Comparison of ENCODE assay signal across 8 cellular contexts in genomic region chr10:80468002-80468401, GRCh38. TPM values are rescaled to one million over a fixed set of nuclear protein-coding genes. Genes with fewer than 3 reads are reported as not detected.
A peak's percentile ranks its signal among the peaks of the same experiment; 100 is the strongest.
DNase-seq lines count a peak whose midpoint lies in the region; ATAC-seq, FAIRE-seq and TF ChIP-seq lines count a peak whose summit lies in the region.

No MANE protein-coding gene starts in this region.

- no peak for FAIRE-seq in HepG2 (lab: Jason Lieb, UNC)
- FAIRE-seq in H54 (lab: Jason Lieb, UNC) = no peak

- H3K9me3 ChIP-seq in ascending aorta = no peaks in the 10 kb centered on the region
- H3K9me3 ChIP-seq in HepG2 (ENCODE audit: low read length) = no peaks in the 10 kb centered on the region

- peak overlapping the region; percentile 95 to 99 for H3K27ac Mint-ChIP-seq in T-cell

- no peaks in the 10 kb centered on the region for H3K27me3 Mint-ChIP-seq in T-cell

- ATAC-seq in T-cell (replicated peaks in 1 of 4) (peak; percentile 53 to 62 (median 60)), HepG2 (no peak)

- H3K4me1 Mint-ChIP-seq in T-cell = peaks cover 97 to 99% (median 98%) of the 10 kb centered on the region in 3 donors

- in situ Hi-C loops in HepG2 (cut with HindIII; ENCODE audit: extremely low pct_ligation_motif_present, low pct_unique_long_range_greater_than_20kb) = no loop called here

- H3K4me2 ChIP-seq in HepG2 (ENCODE audit: low read depth, low read length) = no peak overlapping the region

- H4K20me1 ChIP-seq in HepG2 (ENCODE audit: insufficient read depth, low read length) = peaks cover 33% of the 10 kb centered on the region

- H3K36me3 ChIP-seq in ascending aorta (peaks cover 0 to 16% of the 10 kb centered on the region in 2 donors), HepG2 (replicated peaks in 1 of 2; ENCODE audit: control insufficient read depth in 1 of 2, insufficient read depth in 2 of 2, low read length in 2 of 2) (peaks cover 6 to 44% of the 10 kb centered on the region in 2 experiments; a peak in 4 of 5 replicates)

- intact Hi-C loops in ascending aorta (cut with DNase I) (no loop called here), HepG2 (cut with micrococcal nuclease; ENCODE audit: unreplicated experiment) (no loop called here)

- H3K79me2 ChIP-seq in HepG2 (ENCODE audit: insufficient read depth, low read length) = peaks cover 100% of the 10 kb centered on the region

- TF ChIP-seq EP300 in HepG2 (IDR thresholded peaks at IDR 0.05; ENCODE audit: low read depth in 2 of 2, low read length in 2 of 2) = no peak
- no peak for TF ChIP-seq EP300 in HepG2 (CRISPR knock-in tag; IDR thresholded peaks at IDR 0.05; ENCODE audit: borderline replicate concordance)

- peak in 32 of 34 experiments; percentile 47 to 93 (median 66) for DNase-seq in T-cell
- peak; percentile 65 to 78 for DNase-seq in ascending aorta (ENCODE audit: low spot score in 2 of 2)
- no peak for DNase-seq in HepG2 (ENCODE audit: low spot score)
- DNase-seq in stimulated activated CD8-positive, alpha-beta memory T cell treated with anti-CD3 and anti-CD28 coated beads, Interleukin-15, amount 100 ng/mL, for 48 hours (ENCODE audit: low read depth in 2 of 2) = peak; percentile 58 to 70
- DNase-seq in GM10266 (ENCODE audit: extremely low spot score) = no peak
- no peak for DNase-seq in SHP77 (lab: John Stamatoyannopoulos, UW)
- no peak for DNase-seq in H54 (ENCODE audit: insufficient read length, low spot score)
- DNase-seq in dedifferentiated amniotic fluid mesenchymal stem cell (ENCODE audit: extremely low spot score) = no peak

- H3K36me3 Mint-ChIP-seq in T-cell = peaks cover 37% of the 10 kb centered on the region

- BruUV-seq in HepG2 (replicated peaks; lab: Mats Ljungman, UMichigan) = no TSS peak

- no peak for TF ChIP-seq RAD21 in HepG2 (CRISPR knock-in tag; IDR thresholded peaks at IDR 0.05)

- peak overlapping the region in 2 of 3 donors; percentile 78 to 85 for H3K4me3 Mint-ChIP-seq in T-cell

- TF ChIP-seq CTCF in ascending aorta (IDR thresholded peaks at IDR 0.05) (no peak), HepG2 (CRISPR knock-in tag; IDR thresholded peaks at IDR 0.05) (no peak), GM10266 (IDR thresholded peaks at IDR 0.05; ENCODE audit: control insufficient read depth, insufficient read depth, low read depth, missing control alignments) (no peak)

- H2AFZ ChIP-seq in HepG2 (ENCODE audit: low read length) = no peak overlapping the region

- H3K9me3 Mint-ChIP-seq in T-cell = no peaks in the 10 kb centered on the region

- no peak for TF ChIP-seq POLR2A in HepG2 (IDR thresholded peaks at IDR 0.05; ENCODE audit: insufficient read depth in 1 of 2, low read depth in 2 of 2, low read length in 2 of 2)
- TF ChIP-seq POLR2A in H54 (IDR thresholded peaks at IDR 0.05; ENCODE audit: low read depth, low read length) = no peak

- H3K27ac ChIP-seq in ascending aorta (peak overlapping the region; percentile 19 to 43), HepG2 (ENCODE audit: extremely low read length, insufficient read depth, low read length) (no peak overlapping the region)

- POLR2A ChIA-PET in T-cell (lab: Charles Lee) (interaction anchor here in 1 of 2 donors (0.6 kb wide), 1 partner anchor 1202 kb away, joined by 4 read pairs; no protein-coding TSS in a partner anchor), HepG2 (lab: Yijun Ruan, JAX) (no interaction called here)

- H3K9ac ChIP-seq in HepG2 (ENCODE audit: insufficient read depth, low read depth, low read length) = no peak overlapping the region

- CTCF ChIA-PET in T-cell (lab: Charles Lee) (interaction anchor here (0.6 to 4.8 kb wide), 9 partner anchors 9 to 60 kb away, joined by 3 to 25 read pairs (median 4); partner anchors contain the start of gene PRXL2A (in 1 of the 2)), HepG2 (lab: Yijun Ruan, JAX; ENCODE audit: low intra/inter-chr PET ratio, low total read pairs) (no interaction called here)

- WGBS in HepG2 (ENCODE audit: low lambda C conversion rate) = 74% methylated on average over 6 of the region's 6 CpGs

- H3K4me3 ChIP-seq in ascending aorta (no peak overlapping the region), HepG2 (replicated peaks in 1 of 3; ENCODE audit: insufficient read depth in 1 of 3, low read depth in 2 of 3, low read length in 3 of 3) (no peak overlapping the region)

- H3K27me3 ChIP-seq in ascending aorta (no peaks in the 10 kb centered on the region), HepG2 (ENCODE audit: control insufficient read depth in 1 of 2, insufficient read depth in 2 of 2, low read length in 2 of 2) (no peaks in the 10 kb centered on the region)

- H3K4me1 ChIP-seq in ascending aorta = peaks cover 15 to 20% of the 10 kb centered on the region in 2 donors
- peaks cover 97% of the 10 kb centered on the region for H3K4me1 ChIP-seq in HepG2 (ENCODE audit: insufficient read depth, low read length)

RNA-seq across cellular contexts. Expression of gene TSPAN14, which starts 13.9 kb away (rescaled TPM):
- total RNA-seq in T-cell (100 to 1,000 TPM; 130 to 204 (median 194) TPM), ascending aorta (161 TPM), HepG2 (2016; rRNA removed; fragmentation: Illumina TruSeq; extraction: Trizol) (17.4 and 24.1 TPM in 2 replicates)
- total RNA-seq in HepG2 (2016; cell fraction: cytosol; rRNA removed; fragmentation: Illumina TruSeq; extraction: Trizol; ENCODE audit: low read depth) = 5.0 and 6.4 TPM in 2 replicates
- total RNA-seq in HepG2 (2016; cell fraction: insoluble cytoplasmic fraction; rRNA removed; fragmentation: Illumina TruSeq; extraction: Trizol) = 16.0 and 24.8 TPM in 2 replicates
- total RNA-seq in HepG2 (2016; cell fraction: membrane; rRNA removed; fragmentation: Illumina TruSeq; extraction: Trizol) = 15.7 and 18.1 TPM in 2 replicates
- total RNA-seq in HepG2 (2016; cell fraction: nucleus; rRNA removed; fragmentation: Illumina TruSeq; extraction: Trizol) = 28.9 and 38.5 TPM in 2 replicates
- 73.8 and 80.6 TPM in 2 replicates for polyA plus RNA-seq in HepG2 (2011; rRNA removed)
- polyA plus RNA-seq in HepG2 (2011; cell fraction: cytosol; rRNA removed) = 66.9 and 68.7 TPM in 2 replicates
- polyA plus RNA-seq in HepG2 (2011; cell fraction: nucleus; rRNA removed) = 64.3 and 75.0 TPM in 2 replicates
- polyA plus RNA-seq in HepG2 (2012) = 36.4 and 39.6 TPM in 2 replicates
- 6.7 and 7.8 TPM in 2 replicates for polyA plus RNA-seq in HepG2 (2016; cell fraction: cytosol; fragmentation: Illumina TruSeq; extraction: Trizol; ENCODE audit: low read depth)
- polyA plus RNA-seq in HepG2 (2016; cell fraction: insoluble cytoplasmic fraction; fragmentation: Illumina TruSeq; extraction: Trizol; ENCODE audit: low read depth) = 19.6 and 25.9 TPM in 2 replicates
- 15.4 and 16.2 TPM in 2 replicates for polyA plus RNA-seq in HepG2 (2016; cell fraction: membrane; fragmentation: Illumina TruSeq; extraction: Trizol; ENCODE audit: low read depth)
- 59.1 and 62.2 TPM in 2 replicates for polyA plus RNA-seq in HepG2 (2016; cell fraction: nucleus; fragmentation: Illumina TruSeq; extraction: Trizol; ENCODE audit: insufficient read depth, low read depth)
- polyA minus RNA-seq in HepG2 (2011; rRNA and poly(A)+ RNA removed; ENCODE audit: low replicate concordance) = 22.0 and 139 TPM in 2 replicates
- 48.1 and 54.0 TPM in 2 replicates for polyA minus RNA-seq in HepG2 (2011; cell fraction: cytosol; rRNA and poly(A)+ RNA removed)
- 39.9 and 48.0 TPM in 2 replicates for polyA minus RNA-seq in HepG2 (2011; cell fraction: nucleus; rRNA and poly(A)+ RNA removed)

RNA-seq across cellular contexts. Expression of gene PRXL2A, which starts 59.7 kb away (rescaled TPM):
- total RNA-seq in T-cell (1 to 10 TPM; 2.9 to 6.3 (median 5.2) TPM), ascending aorta (22.7 TPM), HepG2 (2016; rRNA removed; fragmentation: Illumina TruSeq; extraction: Trizol) (57.4 and 79.9 TPM in 2 replicates)
- 61.0 and 61.6 TPM in 2 replicates for total RNA-seq in HepG2 (2016; cell fraction: cytosol; rRNA removed; fragmentation: Illumina TruSeq; extraction: Trizol; ENCODE audit: low read depth)
- 60.4 and 81.6 TPM in 2 replicates for total RNA-seq in HepG2 (2016; cell fraction: insoluble cytoplasmic fraction; rRNA removed; fragmentation: Illumina TruSeq; extraction: Trizol)
- 103 and 106 TPM in 2 replicates for total RNA-seq in HepG2 (2016; cell fraction: membrane; rRNA removed; fragmentation: Illumina TruSeq; extraction: Trizol)
- 46.3 and 54.0 TPM in 2 replicates for total RNA-seq in HepG2 (2016; cell fraction: nucleus; rRNA removed; fragmentation: Illumina TruSeq; extraction: Trizol)
- 43.9 and 44.0 TPM in 2 replicates for polyA plus RNA-seq in HepG2 (2011; rRNA removed)
- polyA plus RNA-seq in HepG2 (2011; cell fraction: cytosol; rRNA removed) = 30.6 and 48.5 TPM in 2 replicates
- polyA plus RNA-seq in HepG2 (2011; cell fraction: nucleus; rRNA removed) = 9.3 and 15.2 TPM in 2 replicates
- polyA plus RNA-seq in HepG2 (2012) = 75.8 and 86.2 TPM in 2 replicates
- 96.8 and 103 TPM in 2 replicates for polyA plus RNA-seq in HepG2 (2016; cell fraction: cytosol; fragmentation: Illumina TruSeq; extraction: Trizol; ENCODE audit: low read depth)
- 78.0 and 79.1 TPM in 2 replicates for polyA plus RNA-seq in HepG2 (2016; cell fraction: insoluble cytoplasmic fraction; fragmentation: Illumina TruSeq; extraction: Trizol; ENCODE audit: low read depth)
- 115 and 119 TPM in 2 replicates for polyA plus RNA-seq in HepG2 (2016; cell fraction: membrane; fragmentation: Illumina TruSeq; extraction: Trizol; ENCODE audit: low read depth)
- 101 and 103 TPM in 2 replicates for polyA plus RNA-seq in HepG2 (2016; cell fraction: nucleus; fragmentation: Illumina TruSeq; extraction: Trizol; ENCODE audit: insufficient read depth, low read depth)
- polyA minus RNA-seq in HepG2 (2011; rRNA and poly(A)+ RNA removed; ENCODE audit: low replicate concordance) = 10.9 and 11.9 TPM in 2 replicates
- 18.7 and 25.3 TPM in 2 replicates for polyA minus RNA-seq in HepG2 (2011; cell fraction: cytosol; rRNA and poly(A)+ RNA removed)
- 10.4 and 12.6 TPM in 2 replicates for polyA minus RNA-seq in HepG2 (2011; cell fraction: nucleus; rRNA and poly(A)+ RNA removed)

Comparison
In these comparisons a context has a peak if more than half of its experiments do, and no peak if none do; other contexts are left out.
1. DNase-seq: peak in T-cell (32 of 34), ascending aorta (2 of 2) and stimulated activated CD8-positive, alpha-beta memory T cell treated with anti-CD3 and anti-CD28 coated beads, Interleukin-15, amount 100 ng/mL, for 48 hours (2 of 2); none in HepG2 (single experiment), GM10266 (single experiment), SHP77 (0 of 2), H54 (single experiment) and dedifferentiated amniotic fluid mesenchymal stem cell (single experiment).